7 cellular contexts compared by ENCODE assay signal in genomic region chr20:25197173-25197869, GRCh38. TPM values are rescaled to one million over a fixed set of nuclear protein-coding genes. Genes with fewer than 3 reads are reported as not detected.
DNase-seq lines count a peak whose midpoint lies in the region; ATAC-seq and TF ChIP-seq lines count a peak whose summit lies in the region.

No MANE protein-coding gene starts in this region.

- no peak overlapping the region for H3K18ac ChIP-seq in trophoblast cell (ENCODE audit: low read length)

- 69 to 71% methylated on average over 3 of the region's 3 CpGs for WGBS in body of pancreas, 2 donors
- WGBS in trophoblast cell (ENCODE audit: extremely low coverage, insufficient coverage, insufficient read length): no CpG with 5 or more reads among the region's 3 CpGs

- no peak overlapping the region for H2AFZ ChIP-seq in trophoblast cell (ENCODE audit: insufficient read depth, low read length, poor library complexity)

- no peak for ATAC-seq in body of pancreas

- H3K36me3 Mint-ChIP-seq in IgD-negative memory B cell (peaks cover 3% of the 10 kb centered on the region), nephron (ENCODE audit: low read depth) (no peaks in the 10 kb centered on the region)

- peak overlapping the region; percentile 93 for H3K4me2 ChIP-seq in DOHH2 (ENCODE audit: low read length)
- no peak overlapping the region for H3K4me2 ChIP-seq in trophoblast cell (ENCODE audit: low read length)

- H3K4me3 ChIP-seq in DOHH2 (ENCODE audit: low read length) (peak overlapping the region; percentile 97), body of pancreas (no peak overlapping the region), trophoblast cell (ENCODE audit: low read depth, low read length) (no peak overlapping the region)

- H3K9me3 Mint-ChIP-seq in IgD-negative memory B cell (no peaks in the 10 kb centered on the region), nephron (no peaks in the 10 kb centered on the region)

- H2BK5ac ChIP-seq in trophoblast cell (ENCODE audit: low read depth, low read length, poor library complexity): no peak overlapping the region

- H3K27ac Mint-ChIP-seq in IgD-negative memory B cell: peak overlapping the region; percentile 5 to 76 (median 65)
- peak overlapping the region in 2 of 3 experiments; percentile 6 to 59 for H3K27ac Mint-ChIP-seq in nephron

- no peak overlapping the region for H3K23ac ChIP-seq in trophoblast cell (ENCODE audit: low read length)

- H3K4me1 ChIP-seq in DOHH2 (ENCODE audit: control insufficient read depth, low read length): peaks cover 22% of the 10 kb centered on the region
- H3K4me1 ChIP-seq in body of pancreas: peaks cover 41% of the 10 kb centered on the region
- H3K4me1 ChIP-seq in trophoblast cell (ENCODE audit: control insufficient read depth in 1 of 2, insufficient read depth in 2 of 2, low read length in 2 of 2): peaks cover 0 to 3% of the 10 kb centered on the region in 2 experiments

- no peak overlapping the region for H4K8ac ChIP-seq in trophoblast cell (ENCODE audit: low read depth, low read length)

- no peak overlapping the region for H3K4ac ChIP-seq in trophoblast cell (ENCODE audit: low read depth, low read length)

- H3K79me1 ChIP-seq in trophoblast cell (ENCODE audit: low read length): peaks cover 9% of the 10 kb centered on the region

- no peak overlapping the region for H2BK12ac ChIP-seq in trophoblast cell (ENCODE audit: low read length)

- H2AK5ac ChIP-seq in trophoblast cell (ENCODE audit: low read length): no peak overlapping the region

- no peak for TF ChIP-seq POLR2A in body of pancreas (IDR thresholded peaks at IDR 0.05)

- no peaks in the 10 kb centered on the region for H3K9me3 ChIP-seq in DOHH2 (ENCODE audit: control insufficient read depth, insufficient read depth, low read length)
- no peaks in the 10 kb centered on the region for H3K9me3 ChIP-seq in body of pancreas
- no peaks in the 10 kb centered on the region for H3K9me3 ChIP-seq in trophoblast cell (ENCODE audit: insufficient read depth, low read depth, low read length)

- peaks cover 2% of the 10 kb centered on the region for H3K27me3 Mint-ChIP-seq in IgD-negative memory B cell
- H3K27me3 Mint-ChIP-seq in nephron (ENCODE audit: low read depth): peaks cover 3% of the 10 kb centered on the region

- intact Hi-C loops in body of pancreas (cut with DNase I): loop anchor here (10.0 kb wide), 1 partner anchor 203 kb away; the partner anchor contains the start of gene APMAP

- no peak overlapping the region for H4K91ac ChIP-seq in trophoblast cell (ENCODE audit: low read depth, low read length)

- H3K27ac ChIP-seq in DOHH2 (ENCODE audit: low read depth, low read length) (no peak overlapping the region), body of pancreas (peak overlapping the region in 3 of 4 donors; percentile 76 to 94 (median 91)), trophoblast cell (ENCODE audit: low read depth, low read length) (no peak overlapping the region)

- peaks cover 2% of the 10 kb centered on the region; the same call in 1 of the 2 replicates for H3F3A ChIP-seq in DOHH2 (ENCODE audit: control insufficient read depth, insufficient read depth)

- no peak for DNase-seq in body of pancreas
- DNase-seq in effector CD8-positive, alpha-beta T cell (lab: John Stamatoyannopoulos, UW): no peak
- no peak for DNase-seq in SW 1271 (lab: John Stamatoyannopoulos, UW)
- no peak for DNase-seq in trophoblast cell

- H3K4me1 Mint-ChIP-seq in IgD-negative memory B cell: peaks cover 26 to 33% (median 33%) of the 10 kb centered on the region in 3 donors
- H3K4me1 Mint-ChIP-seq in nephron: peaks cover 36% of the 10 kb centered on the region

- no peaks in the 10 kb centered on the region for H4K20me1 ChIP-seq in DOHH2 (ENCODE audit: control insufficient read depth, insufficient read depth, low read depth, low read length)

- no peak overlapping the region for H3K14ac ChIP-seq in trophoblast cell (ENCODE audit: low read length)

- no peak for TF ChIP-seq CTCF in DOHH2 (IDR thresholded peaks at IDR 0.05; ENCODE audit: low read depth, low read length, poor library complexity, severe bottlenecking)
- peak in 1 of 7 experiments; percentile 9 for TF ChIP-seq CTCF in body of pancreas (IDR thresholded peaks at IDR 0.05)
- TF ChIP-seq CTCF in nephron (IDR thresholded peaks at IDR 0.05; ENCODE audit: unreplicated experiment in 3 of 3): no peak

- H3K4me3 Mint-ChIP-seq in IgD-negative memory B cell (peak overlapping the region; percentile 72 to 92 (median 86)), nephron (peak overlapping the region; percentile 93 to 97 (median 96))

- no peak overlapping the region for H4K12ac ChIP-seq in trophoblast cell (ENCODE audit: low read depth, low read length)

- no peak overlapping the region for H3K9ac ChIP-seq in trophoblast cell (ENCODE audit: low read length)

- H3K79me2 ChIP-seq in DOHH2 (ENCODE audit: control insufficient read depth, low read length): peaks cover 47% of the 10 kb centered on the region
- peaks cover 9% of the 10 kb centered on the region for H3K79me2 ChIP-seq in trophoblast cell (ENCODE audit: control insufficient read depth, insufficient read depth, low read length, poor library complexity)

- H3K36me3 ChIP-seq in DOHH2 (ENCODE audit: control insufficient read depth, low read length) (peaks cover 3% of the 10 kb centered on the region; the same call in 1 of the 2 replicates), body of pancreas (replicated peaks in 1 of 2; ENCODE audit: insufficient read depth in 1 of 2, low read depth in 2 of 2) (no peaks in the 10 kb centered on the region), trophoblast cell (ENCODE audit: control insufficient read depth in 1 of 2, insufficient read depth in 2 of 2, low read length in 2 of 2) (no peaks in the 10 kb centered on the region)

- peaks cover 3% of the 10 kb centered on the region for H3K27me3 ChIP-seq in DOHH2 (ENCODE audit: control insufficient read depth, low read length)
- H3K27me3 ChIP-seq in body of pancreas: no peaks in the 10 kb centered on the region
- H3K27me3 ChIP-seq in trophoblast cell (ENCODE audit: insufficient read depth, low read length): no peaks in the 10 kb centered on the region

- H2BK120ac ChIP-seq in trophoblast cell (ENCODE audit: insufficient read depth, low read length, poor library complexity): no peak overlapping the region

- H3K9me2 ChIP-seq in DOHH2 (replicated peaks; ENCODE audit: control insufficient read depth, low read length): no peaks in the 10 kb centered on the region

RNA-seq across cellular contexts. Expression of gene ENTPD6, which starts 1.8 kb away (rescaled TPM):
- 26.9 TPM for polyA plus RNA-seq in IgD-negative memory B cell
- total RNA-seq in body of pancreas: 10 to 100 TPM; 59.9 to 79.8 TPM
- 20.3 and 20.9 TPM in 2 replicates for polyA plus RNA-seq in trophoblast cell (2013)

RNA-seq across cellular contexts. Expression of gene PYGB, which starts 50.6 kb away (rescaled TPM):
- 27.6 TPM for polyA plus RNA-seq in IgD-negative memory B cell
- total RNA-seq in body of pancreas: 10 to 100 TPM; 34.8 to 42.8 TPM
- 21.3 and 22.0 TPM in 2 replicates for polyA plus RNA-seq in trophoblast cell (2013)

Comparison
In these comparisons a context has a peak if more than half of its experiments do, and no peak if none do; other contexts are left out.
1. H3K27ac ChIP-seq: peak in body of pancreas (3 of 4); none in DOHH2 (single experiment) and trophoblast cell (single experiment).